In genomic region chr1:235502601-235503332, GRCh38 we compare ENCODE assay signal across 1 cellular context.
A peak's percentile ranks its signal among the peaks of the same experiment; 100 is the strongest.
TF ChIP-seq lines count a peak whose summit lies in the region.

No MANE protein-coding gene starts in this region.

TF ChIP-seq in HEK293, 187 proteins besides CTCF, POLR2A, EP300 and RAD21 (continued from another document and continues in another):
- peak; percentile 58 for TF ChIP-seq ZBTB17 (tag by site-specific recombination; IDR thresholded peaks at IDR 0.05)
- no peak for TF ChIP-seq ZNF501 (tag by site-specific recombination; IDR thresholded peaks at IDR 0.05)
- no peak for TF ChIP-seq REST (tag by site-specific recombination; IDR thresholded peaks at IDR 0.05)
- TF ChIP-seq SCRT1 (tag by site-specific recombination; IDR thresholded peaks at IDR 0.05; ENCODE audit: borderline replicate concordance), result peak; percentile 94
- TF ChIP-seq FEZF1 (tag by site-specific recombination; IDR thresholded peaks at IDR 0.05), result peak; percentile 81
- no peak for TF ChIP-seq ZFP37 (tag by site-specific recombination; IDR thresholded peaks at IDR 0.05)
- peak; percentile 56; the same call in 1 of the 2 replicates for TF ChIP-seq BCL6B (tag by site-specific recombination; IDR thresholded peaks at IDR 0.05)
- TF ChIP-seq TRIM28 (IDR thresholded peaks at IDR 0.05; ENCODE audit: borderline replicate concordance, low read length), result 0 out of 2 replicates have a peak, but pooled peaks have one; percentile 21
- TF ChIP-seq SP7 (tag by site-specific recombination; IDR thresholded peaks at IDR 0.05), result peak; percentile 87
- no peak for TF ChIP-seq ZBTB7A (tag by site-specific recombination; IDR thresholded peaks at IDR 0.05; ENCODE audit: low read depth)
- 0 out of 2 replicates have a peak, but pooled peaks have one; percentile 22 for TF ChIP-seq ZNF18 (tag by site-specific recombination; IDR thresholded peaks at IDR 0.05)
- no peak for TF ChIP-seq ZNF645 (tag by site-specific recombination; IDR thresholded peaks at IDR 0.05)
- TF ChIP-seq ZNF223 (tag by site-specific recombination; IDR thresholded peaks at IDR 0.05), result no peak
- TF ChIP-seq ZNF791 (tag by site-specific recombination; IDR thresholded peaks at IDR 0.05), result no peak
- no peak for TF ChIP-seq ZNF37A (tag by site-specific recombination; IDR thresholded peaks at IDR 0.05)
- no peak for TF ChIP-seq PRDM10 (tag by site-specific recombination; IDR thresholded peaks at IDR 0.05)
- no peak for TF ChIP-seq ZSCAN18 (tag by site-specific recombination; IDR thresholded peaks at IDR 0.05)
- TF ChIP-seq INSM2 (tag by site-specific recombination; IDR thresholded peaks at IDR 0.05), result peak; percentile 89
- peak; percentile 89 for TF ChIP-seq ZNF561 (tag by site-specific recombination; IDR thresholded peaks at IDR 0.05; ENCODE audit: borderline replicate concordance)
- TF ChIP-seq ZNF600 (tag by site-specific recombination; IDR thresholded peaks at IDR 0.05), result no peak
- TF ChIP-seq ZNF175 (tag by site-specific recombination; IDR thresholded peaks at IDR 0.05), result no peak
- TF ChIP-seq ZSCAN30 (tag by site-specific recombination; IDR thresholded peaks at IDR 0.05), result peak; percentile 86
- TF ChIP-seq IKZF3 (tag by site-specific recombination; IDR thresholded peaks at IDR 0.05), result peak; percentile 71
- TF ChIP-seq ZNF221 (tag by site-specific recombination; IDR thresholded peaks at IDR 0.05; ENCODE audit: borderline replicate concordance), result no peak
- TF ChIP-seq GFI1B (tag by site-specific recombination; IDR thresholded peaks at IDR 0.05), result peak; percentile 56; the same call in 1 of the 2 replicates
- peak; percentile 68 for TF ChIP-seq ZNF629 (tag by site-specific recombination; IDR thresholded peaks at IDR 0.05)
- no peak for TF ChIP-seq SALL2 (tag by site-specific recombination; IDR thresholded peaks at IDR 0.05; ENCODE audit: borderline replicate concordance)
- peak; percentile 17; the same call in 1 of the 2 replicates for TF ChIP-seq ZNF2 (tag by site-specific recombination; IDR thresholded peaks at IDR 0.05)
- no peak for TF ChIP-seq PATZ1 (tag by site-specific recombination; IDR thresholded peaks at IDR 0.05)
- no peak for TF ChIP-seq ZNF354C (tag by site-specific recombination; IDR thresholded peaks at IDR 0.05; ENCODE audit: borderline replicate concordance, low read depth)
- TF ChIP-seq ZNF692 (tag by site-specific recombination; IDR thresholded peaks at IDR 0.05), result no peak; the same call in 1 of the 2 replicates
- TF ChIP-seq HIC1 (tag by site-specific recombination; IDR thresholded peaks at IDR 0.05), result peak; percentile 26; the same call in 1 of the 2 replicates
- no peak for TF ChIP-seq ZNF658 (tag by site-specific recombination; IDR thresholded peaks at IDR 0.05)
- TF ChIP-seq ZBTB48 (tag by site-specific recombination; IDR thresholded peaks at IDR 0.05), result peak; percentile 99
- no peak for TF ChIP-seq ZNF202 (tag by site-specific recombination; IDR thresholded peaks at IDR 0.05; ENCODE audit: borderline replicate concordance)
- 0 out of 2 replicates have a peak, but pooled peaks have one; percentile 4 for TF ChIP-seq ZNF677 (tag by site-specific recombination; IDR thresholded peaks at IDR 0.05)
- no peak for TF ChIP-seq ZNF214 (tag by site-specific recombination; IDR thresholded peaks at IDR 0.05; ENCODE audit: borderline replicate concordance)
- TF ChIP-seq GLI2 (tag by site-specific recombination; IDR thresholded peaks at IDR 0.05; ENCODE audit: borderline replicate concordance, low read depth), result peak; percentile 53; the same call in 1 of the 2 replicates
- peak; percentile 72 for TF ChIP-seq BCL11A (tag by site-specific recombination; IDR thresholded peaks at IDR 0.05; ENCODE audit: low read depth)
